ENCODE assay signal across 1 cellular context in the genomic region with DNA sequence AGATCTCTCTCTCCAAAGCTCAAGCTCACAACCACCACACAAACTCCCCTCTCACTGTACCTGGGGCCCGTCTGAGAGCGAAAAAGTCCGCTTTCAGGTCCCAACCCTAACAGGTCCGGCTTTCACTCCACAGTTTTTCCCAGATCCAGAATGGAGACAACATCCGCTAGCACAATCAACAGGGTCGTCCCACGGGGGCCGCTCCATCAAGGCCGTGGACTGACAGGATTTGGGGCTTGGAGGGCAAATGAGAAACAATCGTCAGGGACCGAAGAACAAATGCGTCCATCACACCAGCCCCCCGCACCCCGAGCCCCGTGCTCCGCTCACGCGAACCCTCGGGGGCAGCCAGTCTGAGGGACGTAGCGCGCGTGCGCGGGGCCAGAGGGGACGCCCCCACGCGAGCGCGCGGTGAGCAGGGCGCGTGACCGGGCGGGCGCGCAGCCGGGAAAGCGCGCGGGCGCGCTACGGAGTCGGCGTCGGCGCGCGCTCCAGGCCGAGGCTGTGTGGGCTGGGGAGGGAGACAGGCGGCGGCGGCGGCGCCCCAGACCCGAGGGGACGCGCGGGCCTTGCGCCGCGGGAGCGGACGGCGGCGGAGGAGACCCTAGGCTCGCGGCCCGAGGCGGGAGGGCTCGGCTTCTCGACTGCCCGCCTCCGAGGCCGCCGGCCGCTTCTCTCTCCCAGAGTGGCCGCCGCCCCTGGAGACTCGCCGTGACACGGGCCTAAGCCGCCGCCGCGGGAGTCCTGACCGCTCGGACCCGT.
TF ChIP-seq lines count a peak whose summit lies in the region.

A gene (plus strand): TSS at position 470 of the 762 bp plus-strand sequence. CDS start 606 bp downstream, outside the sequence.

TF ChIP-seq in A549, 52 proteins besides CTCF, POLR2A, EP300 and RAD21 (continued from another document):
- TF ChIP-seq MYC (IDR thresholded peaks at IDR 0.05; ENCODE audit: borderline replicate concordance, low read length) (peak; percentile 60; the same call in 1 of the 2 replicates), GATA3 (IDR thresholded peaks at IDR 0.05; ENCODE audit: borderline replicate concordance) (no peak), RCOR1 (IDR thresholded peaks at IDR 0.05; ENCODE audit: low read depth, low read length) (0 out of 2 replicates have a peak, but pooled peaks have one; percentile 19), ZNF302 (CRISPR knock-in tag; IDR thresholded peaks at IDR 0.05) (no peak), NR3C1 (IDR thresholded peaks at IDR 0.05) (no peak), TP53 (CRISPR knock-in tag; IDR thresholded peaks at IDR 0.05) (no peak), EHMT2 (IDR thresholded peaks at IDR 0.05; ENCODE audit: low read depth) (no peak), ESRRA (IDR thresholded peaks at IDR 0.05; ENCODE audit: borderline replicate concordance, low read length) (peak; percentile 80; the same call in 1 of the 2 replicates), CBX2 (IDR thresholded peaks at IDR 0.05; ENCODE audit: borderline replicate concordance, low read depth) (no peak), NFE2L2 (conservative IDR thresholded peaks at IDR 0.05; ENCODE audit: low read length) (no peak), SMC3 (IDR thresholded peaks at IDR 0.05) (peak; percentile 21; the same call in 1 of the 3 replicates), FOSB (CRISPR knock-in tag; IDR thresholded peaks at IDR 0.05) (no peak), EHF (CRISPR knock-in tag; IDR thresholded peaks at IDR 0.05) (no peak)
- TF ChIP-seq, protein P1, sequence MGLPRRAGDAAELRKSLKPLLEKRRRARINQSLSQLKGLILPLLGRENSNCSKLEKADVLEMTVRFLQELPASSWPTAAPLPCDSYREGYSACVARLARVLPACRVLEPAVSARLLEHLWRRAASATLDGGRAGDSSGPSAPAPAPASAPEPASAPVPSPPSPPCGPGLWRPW (IDR thresholded peaks at IDR 0.05): no peak
- TF ChIP-seq, protein P2, sequence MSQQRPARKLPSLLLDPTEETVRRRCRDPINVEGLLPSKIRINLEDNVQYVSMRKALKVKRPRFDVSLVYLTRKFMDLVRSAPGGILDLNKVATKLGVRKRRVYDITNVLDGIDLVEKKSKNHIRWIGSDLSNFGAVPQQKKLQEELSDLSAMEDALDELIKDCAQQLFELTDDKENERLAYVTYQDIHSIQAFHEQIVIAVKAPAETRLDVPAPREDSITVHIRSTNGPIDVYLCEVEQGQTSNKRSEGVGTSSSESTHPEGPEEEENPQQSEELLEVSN (IDR thresholded peaks at IDR 0.05; ENCODE audit: borderline replicate concordance, low read depth): no peak
- TF ChIP-seq, protein P3, sequence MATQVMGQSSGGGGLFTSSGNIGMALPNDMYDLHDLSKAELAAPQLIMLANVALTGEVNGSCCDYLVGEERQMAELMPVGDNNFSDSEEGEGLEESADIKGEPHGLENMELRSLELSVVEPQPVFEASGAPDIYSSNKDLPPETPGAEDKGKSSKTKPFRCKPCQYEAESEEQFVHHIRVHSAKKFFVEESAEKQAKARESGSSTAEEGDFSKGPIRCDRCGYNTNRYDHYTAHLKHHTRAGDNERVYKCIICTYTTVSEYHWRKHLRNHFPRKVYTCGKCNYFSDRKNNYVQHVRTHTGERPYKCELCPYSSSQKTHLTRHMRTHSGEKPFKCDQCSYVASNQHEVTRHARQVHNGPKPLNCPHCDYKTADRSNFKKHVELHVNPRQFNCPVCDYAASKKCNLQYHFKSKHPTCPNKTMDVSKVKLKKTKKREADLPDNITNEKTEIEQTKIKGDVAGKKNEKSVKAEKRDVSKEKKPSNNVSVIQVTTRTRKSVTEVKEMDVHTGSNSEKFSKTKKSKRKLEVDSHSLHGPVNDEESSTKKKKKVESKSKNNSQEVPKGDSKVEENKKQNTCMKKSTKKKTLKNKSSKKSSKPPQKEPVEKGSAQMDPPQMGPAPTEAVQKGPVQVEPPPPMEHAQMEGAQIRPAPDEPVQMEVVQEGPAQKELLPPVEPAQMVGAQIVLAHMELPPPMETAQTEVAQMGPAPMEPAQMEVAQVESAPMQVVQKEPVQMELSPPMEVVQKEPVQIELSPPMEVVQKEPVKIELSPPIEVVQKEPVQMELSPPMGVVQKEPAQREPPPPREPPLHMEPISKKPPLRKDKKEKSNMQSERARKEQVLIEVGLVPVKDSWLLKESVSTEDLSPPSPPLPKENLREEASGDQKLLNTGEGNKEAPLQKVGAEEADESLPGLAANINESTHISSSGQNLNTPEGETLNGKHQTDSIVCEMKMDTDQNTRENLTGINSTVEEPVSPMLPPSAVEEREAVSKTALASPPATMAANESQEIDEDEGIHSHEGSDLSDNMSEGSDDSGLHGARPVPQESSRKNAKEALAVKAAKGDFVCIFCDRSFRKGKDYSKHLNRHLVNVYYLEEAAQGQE (IDR thresholded peaks at IDR 0.05): no peak
- TF ChIP-seq, protein P4, sequence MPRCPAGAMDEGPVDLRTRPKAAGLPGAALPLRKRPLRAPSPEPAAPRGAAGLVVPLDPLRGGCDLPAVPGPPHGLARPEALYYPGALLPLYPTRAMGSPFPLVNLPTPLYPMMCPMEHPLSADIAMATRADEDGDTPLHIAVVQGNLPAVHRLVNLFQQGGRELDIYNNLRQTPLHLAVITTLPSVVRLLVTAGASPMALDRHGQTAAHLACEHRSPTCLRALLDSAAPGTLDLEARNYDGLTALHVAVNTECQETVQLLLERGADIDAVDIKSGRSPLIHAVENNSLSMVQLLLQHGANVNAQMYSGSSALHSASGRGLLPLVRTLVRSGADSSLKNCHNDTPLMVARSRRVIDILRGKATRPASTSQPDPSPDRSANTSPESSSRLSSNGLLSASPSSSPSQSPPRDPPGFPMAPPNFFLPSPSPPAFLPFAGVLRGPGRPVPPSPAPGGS (IDR thresholded peaks at IDR 0.05): 0 out of 3 replicates have a peak, but pooled peaks have one; percentile 26
